In genomic region chr9:104992696-104993095, GRCh38 we compare ENCODE assay signal across 8 cellular contexts.
DNase-seq lines count a peak whose midpoint lies in the region; ATAC-seq, FAIRE-seq and TF ChIP-seq lines count a peak whose summit lies in the region.

No MANE protein-coding gene starts in this region.

- no peaks in the 10 kb centered on the region for H3K79me1 ChIP-seq in H1 (ENCODE audit: low read depth, low read length)

- POLR2A ChIA-PET in AG04450 (lab: Yijun Ruan, JAX) (interaction anchor here (1.1 to 1.4 kb wide), 2 partner anchors 23 to 72 kb away, joined by 3 to 4 read pairs; no protein-coding TSS in a partner anchor), H1 (lab: Charles Lee; ENCODE audit: partially characterized antibody) (interaction anchor here (0.8 to 5.3 kb wide), 17 partner anchors 9 to 899 kb away, joined by 3 to 51 read pairs (median 4); partner anchors contain the start of genes ABCA1 and SLC44A1)

- no peak overlapping the region; the same call in 1 of the 2 replicates for H3K18ac ChIP-seq in H1 (ENCODE audit: extremely low read depth, low read length)

- no peak overlapping the region; the same call in 1 of the 2 replicates for H2BK20ac ChIP-seq in H1 (ENCODE audit: low read length)

- H3K4me3 ChIP-seq in AG04450 (ENCODE audit: low read depth, low read length) (no peak overlapping the region), H1 (ENCODE audit: extremely low read depth in 1 of 4, insufficient read depth in 2 of 4, low read depth in 3 of 4, low read length in 4 of 4) (peak overlapping the region in 1 of 4 experiments; percentile 53; a peak in 1 of 8 replicates)

- no peak overlapping the region for H3K27ac Mint-ChIP-seq in neural crest cell (ENCODE audit: unreplicated experiment)

- peak overlapping the region; percentile 97; the same call in 1 of the 2 replicates for H2BK5ac ChIP-seq in H1 (ENCODE audit: low read depth, low read length)

- TF ChIP-seq POLR2A in H1 (IDR thresholded peaks at IDR 0.05; ENCODE audit: control extremely low read depth in 1 of 2, low read depth in 2 of 2, low read length in 2 of 2), result no peak

- peak overlapping the region; percentile 33 for H3K4ac ChIP-seq in H1 (replicated peaks; ENCODE audit: insufficient read length, low read depth, low read length)

- H3K14ac ChIP-seq in H1 (ENCODE audit: insufficient read length), result no peak overlapping the region

- TF ChIP-seq EP300 in H1 (IDR thresholded peaks at IDR 0.05; ENCODE audit: borderline replicate concordance in 1 of 2, low read depth in 2 of 2, low read length in 2 of 2), result no peak

- CTCF ChIA-PET in AG04450 (lab: Charles Lee), result no interaction called here
- CTCF ChIA-PET in H1 (lab: Charles Lee; ENCODE audit: partially characterized antibody), result interaction anchor here (0.6 to 2.4 kb wide), 6 partner anchors 9 to 124 kb away, joined by 3 to 12 read pairs (median 3); partner anchors contain the start of gene ABCA1

- TF ChIP-seq RAD21 in H1 (IDR thresholded peaks at IDR 0.05 in 1 of 2, conservative IDR thresholded peaks at IDR 0.05 in 1 of 2; ENCODE audit: low read depth in 2 of 2, low read length in 2 of 2), result no peak

- H3K27me3 Mint-ChIP-seq in neural crest cell (ENCODE audit: low read depth), result peaks cover 17% of the 10 kb centered on the region

- peak overlapping the region; percentile 76 for H3K4me3 Mint-ChIP-seq in neural crest cell

- WGBS in H1 (ENCODE audit: extremely low coverage in 1 of 2, insufficient coverage in 1 of 2, insufficient read length in 1 of 2, insufficient replicate concordance in 2 of 2, low coverage in 1 of 2, low lambda C conversion rate in 2 of 2, missing lambda C conversion rate in 1 of 2), 2 experiments, result 71% methylated on average over 5 of the region's 5 CpGs; no CpG with 5 or more reads in 1 of the 2 experiments

- no peak overlapping the region for H4K5ac ChIP-seq in H1 (ENCODE audit: insufficient read length, low read depth, low read length)

- peaks cover 21 to 31% (median 26%) of the 10 kb centered on the region in 4 experiments for H3K4me1 ChIP-seq in H1 (replicated peaks in 1 of 4; ENCODE audit: control insufficient read depth in 3 of 4, insufficient read depth in 4 of 4, low read length in 3 of 4)

- no peak for ATAC-seq in HG03520 (IDR thresholded peaks at IDR 0.05; ENCODE audit: unreplicated experiment)
- ATAC-seq in GM18511 (IDR thresholded peaks at IDR 0.05; ENCODE audit: unreplicated experiment), result no peak

- H2AFZ ChIP-seq in H1 (ENCODE audit: low read length), result no peak overlapping the region

- H3K23ac ChIP-seq in H1 (ENCODE audit: insufficient read length), result no peak overlapping the region

- H3K23me2 ChIP-seq in H1 (ENCODE audit: low read depth, low read length), result peaks cover 16% of the 10 kb centered on the region

- H2BK120ac ChIP-seq in H1 (replicated peaks; ENCODE audit: low read depth, low read length), result peak overlapping the region; percentile 33

- FAIRE-seq in H1 (lab: Jason Lieb, UNC), result no peak

- H3K9me3 ChIP-seq in AG04450 (ENCODE audit: control insufficient read depth, insufficient read depth, low read length), result no peaks in the 10 kb centered on the region
- H3K9me3 ChIP-seq in H1 (ENCODE audit: insufficient read depth in 2 of 2, low read depth in 1 of 2, low read length in 1 of 2), result no peaks in the 10 kb centered on the region

- H2AK5ac ChIP-seq in H1 (ENCODE audit: low read depth, low read length), result peak overlapping the region; percentile 61

- H3K9ac ChIP-seq in H1 (replicated peaks in 1 of 4; ENCODE audit: extremely low read depth in 1 of 4, low read depth in 3 of 4, low read length in 3 of 4), result 0 out of 7 replicates have a peak overlapping the region, but pooled peaks of 1 of the 4 experiments have one; percentile 25

- no peaks in the 10 kb centered on the region for H3K36me3 ChIP-seq in H1 (ENCODE audit: control insufficient read depth in 2 of 4, insufficient read depth in 4 of 4, low read length in 3 of 4)

- H3K79me2 ChIP-seq in H1 (ENCODE audit: control insufficient read depth in 1 of 2, insufficient read depth in 2 of 2, low read length in 2 of 2), result no peaks in the 10 kb centered on the region

- no peak for TF ChIP-seq CTCF in AG04450 (IDR thresholded peaks at IDR 0.05; ENCODE audit: low read depth, low read length)
- TF ChIP-seq CTCF in H1 (IDR thresholded peaks at IDR 0.05; ENCODE audit: control extremely low read depth in 1 of 3, insufficient read depth in 1 of 3, low read depth in 1 of 3, low read length in 3 of 3), result no peak
- no peak for TF ChIP-seq CTCF in neural crest cell (conservative IDR thresholded peaks at IDR 0.05)

- H4K20me1 ChIP-seq in H1 (replicated peaks in 1 of 2; ENCODE audit: control insufficient read depth in 1 of 2, insufficient read depth in 2 of 2, low read length in 2 of 2), result no peaks in the 10 kb centered on the region

- H3K4me2 ChIP-seq in H1 (ENCODE audit: insufficient read depth in 1 of 2, low read depth in 2 of 2, low read length in 2 of 2), result peak overlapping the region; percentile 76 to 83

- no peak overlapping the region for H3K56ac ChIP-seq in H1 (replicated peaks; ENCODE audit: insufficient read length, low read depth, low read length)

- no peak overlapping the region for H2BK15ac ChIP-seq in H1 (ENCODE audit: low read length)

- no peaks in the 10 kb centered on the region for H3K27me3 ChIP-seq in AG04450 (ENCODE audit: control insufficient read depth, insufficient read depth, low read length)
- H3K27me3 ChIP-seq in H1 (replicated peaks in 1 of 4; ENCODE audit: control insufficient read depth in 3 of 4, extremely low read depth in 1 of 4, insufficient read depth in 3 of 4, low read length in 3 of 4), result peaks cover 3 to 18% (median 8%) of the 10 kb centered on the region in 4 experiments; a peak in 4 of 7 replicates

- peak overlapping the region; percentile 91 for H2BK12ac ChIP-seq in H1 (ENCODE audit: low read depth, low read length)

- peaks cover 43% of the 10 kb centered on the region for H3K4me1 Mint-ChIP-seq in neural crest cell

- H3K9me3 Mint-ChIP-seq in neural crest cell, result no peaks in the 10 kb centered on the region

- peak overlapping the region; percentile 42 for H3K27ac ChIP-seq in AG04450 (ENCODE audit: low read depth, low read length)
- H3K27ac ChIP-seq in H1 (ENCODE audit: low read depth, low read length), result peak overlapping the region; percentile 89; the same call in 1 of the 2 replicates

- H4K91ac ChIP-seq in H1 (replicated peaks; ENCODE audit: insufficient read length, low read length), result peak overlapping the region; percentile 22

- H3K36me3 Mint-ChIP-seq in neural crest cell (ENCODE audit: low read depth), result no peaks in the 10 kb centered on the region

- H4K8ac ChIP-seq in H1 (ENCODE audit: extremely low read depth, insufficient read depth, low read length), result no peak overlapping the region

- DNase-seq in AG04450 (ENCODE audit: low read depth, low spot score), result peak; percentile 48
- DNase-seq in NCI-H1694 treated with DMSO at 0.1 percent for 48 hours (lab: John Stamatoyannopoulos, UW), result peak; percentile 19
- no peak for DNase-seq in H1 (ENCODE audit: low read depth in 1 of 2, low spot score in 2 of 2)
- no peak for DNase-seq in neural crest cell (ENCODE audit: low read depth, low spot score)
- DNase-seq in NCI-H446 treated with DMSO at 0.1 percent for 48 hours (lab: John Stamatoyannopoulos, UW), result no peak
- no peak for DNase-seq in activated T-cell treated with anti-CD3 and anti-CD28 coated beads, Interleukin-2, amount 50 U/mL, for 1 hour

TF ChIP-seq in H1, 55 proteins besides CTCF, POLR2A, EP300 and RAD21:
- TF ChIP-seq HDAC2 (IDR thresholded peaks at IDR 0.05; ENCODE audit: borderline replicate concordance in 1 of 2, low read depth in 2 of 2, low read length in 2 of 2), result no peak
- TF ChIP-seq MAFK (IDR thresholded peaks at IDR 0.05; ENCODE audit: low read depth, low read length), result no peak
- no peak for TF ChIP-seq JUND (IDR thresholded peaks at IDR 0.05; ENCODE audit: low read length)
- no peak for TF ChIP-seq RFX5 (IDR thresholded peaks at IDR 0.05; ENCODE audit: borderline replicate concordance, low read depth, low read length)
- no peak for TF ChIP-seq SIRT6 (IDR thresholded peaks at IDR 0.05; ENCODE audit: low read length)
- no peak for TF ChIP-seq HDAC6 (IDR thresholded peaks at IDR 0.05; ENCODE audit: low read depth, low read length)
- TF ChIP-seq CBX5 (IDR thresholded peaks at IDR 0.05; ENCODE audit: low read depth, low read length), result no peak
- TF ChIP-seq CEBPB (IDR thresholded peaks at IDR 0.05; ENCODE audit: low read depth, low read length), result no peak
- no peak for TF ChIP-seq BACH1 (IDR thresholded peaks at IDR 0.05; ENCODE audit: low read length)
- no peak for TF ChIP-seq KDM1A (IDR thresholded peaks at IDR 0.05; ENCODE audit: borderline replicate concordance, low read length)
- no peak for TF ChIP-seq SIX5 (IDR thresholded peaks at IDR 0.05; ENCODE audit: low read depth, low read length)
- no peak for TF ChIP-seq BRCA1 (IDR thresholded peaks at IDR 0.05; ENCODE audit: low read depth, low read length)
- TF ChIP-seq MAX (IDR thresholded peaks at IDR 0.05), result no peak
- TF ChIP-seq POLR2AphosphoS5 (IDR thresholded peaks at IDR 0.05; ENCODE audit: low read depth, low read length), result no peak
- no peak for TF ChIP-seq BCL11A (IDR thresholded peaks at IDR 0.05; ENCODE audit: low read depth in 2 of 2, low read length in 2 of 2)

Comparison
In these comparisons a context has a peak if more than half of its experiments do, and no peak if none do; other contexts are left out.
1. DNase-seq: peak in AG04450 (single experiment) and NCI-H1694 treated with DMSO at 0.1 percent for 48 hours (single experiment); none in H1 (0 of 2), neural crest cell (single experiment), NCI-H446 treated with DMSO at 0.1 percent for 48 hours (single experiment) and activated T-cell treated with anti-CD3 and anti-CD28 coated beads, Interleukin-2, amount 50 U/mL, for 1 hour (single experiment).